Comparison of ENCODE assay signal across 24 cellular contexts in genomic region chr15:66844041-66844746, GRCh38.
DNase-seq lines count a peak whose midpoint lies in the region; ATAC-seq, FAIRE-seq and TF ChIP-seq lines count a peak whose summit lies in the region.
"Had no signal": no experiment of that assay in that cellular context is flagged by ENCODE, and none has a peak within 500 bp of the region (broad histone marks: within the 10 kb centered on the region; RNA-seq: fewer than 3 reads in every experiment).

No MANE protein-coding gene starts in this region.

- CTCF ChIA-PET in K562 (lab: Yijun Ruan, JAX; ENCODE audit: low intra/inter-chr PET ratio) (no interaction called here), T-cell (lab: Charles Lee) (interaction anchor here in 1 of 2 donors (0.6 kb wide), 1 partner anchor 243 kb away, joined by 3 read pairs; no protein-coding TSS in a partner anchor)

- H3K4me3 ChIP-seq in right atrium auricular region (no peak overlapping the region), K562 (no peak overlapping the region), upper lobe of right lung (no peak overlapping the region)
- H3K4me3 ChIP-seq: SJCRH30, stomach had no signal

- H3K27me3 ChIP-seq in right atrium auricular region (no peaks in the 10 kb centered on the region), K562 (ENCODE audit: control insufficient read depth in 2 of 2, insufficient read depth in 2 of 2, low read length in 2 of 2) (no peaks in the 10 kb centered on the region), upper lobe of right lung (no peaks in the 10 kb centered on the region)
- H3K27me3 ChIP-seq: SJCRH30, stomach had no signal

- H3K36me3 ChIP-seq in right atrium auricular region (no peaks in the 10 kb centered on the region), K562 (ENCODE audit: control insufficient read depth, insufficient read depth, low read length) (no peaks in the 10 kb centered on the region), upper lobe of right lung (no peaks in the 10 kb centered on the region)
- H3K36me3 ChIP-seq: esophagus squamous epithelium, SJCRH30, stomach had no signal

- no peak for TF ChIP-seq EP300 in K562 (IDR thresholded peaks at IDR 0.05; ENCODE audit: low read length)

- DNase-seq in right atrium auricular region (ENCODE audit: low spot score): no peak
- DNase-seq in Right ventricle myocardium superior: no peak
- DNase-seq in K562 (ENCODE audit: extremely low read depth in 1 of 4, low spot score in 3 of 4): no peak
- DNase-seq in nephron progenitor cell: no peak
- peak; percentile 54 for DNase-seq in upper lobe of right lung
- DNase-seq in NCI-H2081 treated with DMSO at 0.1 percent for 48 hours (lab: John Stamatoyannopoulos, UW): no peak
- no peak for DNase-seq in T-cell
- DNase-seq: CD4-positive, alpha-beta T cell; esophagus squamous epithelium; HCEC 1CT; NCI-H1436; NCI-H2171; NCI-H526 treated with DMSO at 0.1 percent for 48 hours; SJCRH30; small intestine; stimulated activated CD4-positive, alpha-beta T cell treated with anti-CD3 and anti-CD28 coated beads, Interleukin-4, amount 100 ng/mL, for 1 hour; stomach; T-helper 2 cell had no signal

- 0 out of 2 replicates have a peak, but pooled peaks cover 4% of the 10 kb centered on the region for H4K20me1 ChIP-seq in K562 (replicated peaks; ENCODE audit: control insufficient read depth, insufficient read depth, low read length)

- H3K4me1 ChIP-seq in right atrium auricular region (peaks cover 0 to 40% of the 10 kb centered on the region in 2 donors), K562 (replicated peaks in 1 of 2; ENCODE audit: control insufficient read depth in 2 of 2, insufficient read depth in 2 of 2, low read length in 2 of 2) (peaks cover 5 to 14% of the 10 kb centered on the region in 2 experiments; a peak in 3 of 5 replicates), upper lobe of right lung (peaks cover 36% of the 10 kb centered on the region)
- H3K4me1 ChIP-seq: SJCRH30 had no signal

- intact Hi-C loops in Right ventricle myocardium superior (cut with DNase I): no loop called here
- intact Hi-C loops in K562 (cut with micrococcal nuclease): no loop called here
- intact Hi-C loops in upper lobe of right lung (cut with DNase I): no loop called here

- H3K4me3 Mint-ChIP-seq in nephron progenitor cell (peak overlapping the region; percentile 50), T-cell (peak overlapping the region in 1 of 3 donors; percentile 65)
- H3K4me3 Mint-ChIP-seq: CD4-positive, alpha-beta T cell; central memory CD8-positive, alpha-beta T cell had no signal

- H3K9me3 Mint-ChIP-seq in nephron progenitor cell (no peaks in the 10 kb centered on the region), T-cell (no peaks in the 10 kb centered on the region)
- H3K9me3 Mint-ChIP-seq: CD4-positive, alpha-beta T cell; central memory CD8-positive, alpha-beta T cell had no signal

- no peak overlapping the region for H3K27ac Mint-ChIP-seq in nephron progenitor cell
- no peak overlapping the region for H3K27ac Mint-ChIP-seq in T-cell
- H3K27ac Mint-ChIP-seq: CD4-positive, alpha-beta T cell had no signal

- TF ChIP-seq RAD21 in K562 (CRISPR knock-in tag; conservative IDR thresholded peaks at IDR 0.05 in 1 of 2, IDR thresholded peaks at IDR 0.05 in 1 of 2): no peak

- TF ChIP-seq POLR2A in K562 (conservative IDR thresholded peaks at IDR 0.05): no peak

- H3K9me1 ChIP-seq in K562 (ENCODE audit: control insufficient read depth, insufficient read depth, low read length): no peaks in the 10 kb centered on the region

- TF ChIP-seq CTCF in right atrium auricular region (IDR thresholded peaks at IDR 0.05): no peak
- no peak for TF ChIP-seq CTCF in K562 (IDR thresholded peaks at IDR 0.05 in 2 of 3, conservative IDR thresholded peaks at IDR 0.05 in 1 of 3; ENCODE audit: insufficient read depth in 2 of 3, low read depth in 1 of 3, low read length in 3 of 3)
- no peak for TF ChIP-seq CTCF in nephron progenitor cell (IDR thresholded peaks at IDR 0.05)
- no peak for TF ChIP-seq CTCF in upper lobe of right lung (IDR thresholded peaks at IDR 0.05)

- H3K4me2 ChIP-seq in K562 (ENCODE audit: insufficient read depth, low read length): no peak overlapping the region

- ATAC-seq in Right ventricle myocardium superior (ENCODE audit: poor library complexity): no peak
- no peak for ATAC-seq in K562
- no peak for ATAC-seq in upper lobe of right lung
- no peak for ATAC-seq in GM18907 (IDR thresholded peaks at IDR 0.05; ENCODE audit: unreplicated experiment)
- ATAC-seq in T-cell (replicated peaks in 1 of 4): no peak
- ATAC-seq: activated CD4-positive, CD25-positive, alpha-beta regulatory T cell treated with anti-CD3 and anti-CD28 coated beads, Interleukin-2, amount 50 U/mL, for 24 hours; left lobe of liver had no signal

- H3K9me3 ChIP-seq in right atrium auricular region (no peaks in the 10 kb centered on the region), K562 (replicated peaks; ENCODE audit: control insufficient read depth, insufficient read depth, low read depth, low read length) (no peaks in the 10 kb centered on the region), upper lobe of right lung (no peaks in the 10 kb centered on the region)
- H3K9me3 ChIP-seq: esophagus squamous epithelium, SJCRH30, stomach had no signal

- H3K4me1 Mint-ChIP-seq in nephron progenitor cell (peaks cover 24% of the 10 kb centered on the region), T-cell (peaks cover 3 to 14% (median 9%) of the 10 kb centered on the region in 3 donors)
- H3K4me1 Mint-ChIP-seq: central memory CD8-positive, alpha-beta T cell had no signal

- in situ Hi-C loops in K562 (cut with MboI): no loop called here

- H3K79me2 ChIP-seq in K562 (ENCODE audit: control insufficient read depth, insufficient read depth, low read length): no peaks in the 10 kb centered on the region
- H3K79me2 ChIP-seq: parathyroid adenoma had no signal

- H3K27ac ChIP-seq in right atrium auricular region: peak overlapping the region; percentile 40 to 90
- H3K27ac ChIP-seq in K562 (ENCODE audit: extremely low read depth, low read depth, low read length): no peak overlapping the region
- H3K27ac ChIP-seq in upper lobe of right lung: no peak overlapping the region
- H3K27ac ChIP-seq: parathyroid adenoma, SJCRH30 had no signal

- 66% methylated on average over 6 of the region's 8 CpGs for WGBS in K562 (ENCODE audit: insufficient coverage, low coverage, missing lambda C conversion rate)

- no peak overlapping the region for H3K9ac ChIP-seq in K562 (ENCODE audit: insufficient read depth in 1 of 2, low read depth in 2 of 2, low read length in 2 of 2)
- H3K9ac ChIP-seq: parathyroid adenoma had no signal

- POLR2A ChIA-PET in K562 (lab: Yijun Ruan, JAX): interaction anchor here (0.6 to 2.3 kb wide), 5 partner anchors 9 to 351 kb away, joined by 3 to 6 read pairs (median 3); no protein-coding TSS in a partner anchor
- POLR2A ChIA-PET in T-cell (lab: Charles Lee): no interaction called here

- no TSS peak for BruUV-seq in K562 (replicated peaks; lab: Mats Ljungman, UMichigan)

- H3K36me3 Mint-ChIP-seq in nephron progenitor cell (ENCODE audit: low read depth) (no peaks in the 10 kb centered on the region), T-cell (no peaks in the 10 kb centered on the region)

- H3K27me3 Mint-ChIP-seq in nephron progenitor cell (ENCODE audit: low read depth, poor library complexity): peaks cover 54% of the 10 kb centered on the region
- H3K27me3 Mint-ChIP-seq in T-cell: peaks cover 42 to 52% of the 10 kb centered on the region in 2 donors

- no peak for FAIRE-seq in K562 (lab: Jason Lieb, UNC)
- FAIRE-seq: GM12892, small intestine had no signal

- H2AFZ ChIP-seq in K562 (ENCODE audit: low read depth, low read length): no peak overlapping the region
- H2AFZ ChIP-seq: parathyroid adenoma had no signal

TF ChIP-seq in K562, 482 proteins besides CTCF, POLR2A, EP300 and RAD21 (continues in another document):
- no peak for TF ChIP-seq ETS1 (conservative IDR thresholded peaks at IDR 0.05; ENCODE audit: control insufficient read depth, low read depth, low read length)
- no peak for TF ChIP-seq E2F8 (IDR thresholded peaks at IDR 0.05; ENCODE audit: low read depth, partially characterized antibody)
- TF ChIP-seq RFX5 (IDR thresholded peaks at IDR 0.05; ENCODE audit: low read depth, low read length): no peak
- TF ChIP-seq RBM25 (IDR thresholded peaks at IDR 0.05; ENCODE audit: low read depth, low read length, severe bottlenecking): peak; percentile 63
- TF ChIP-seq KDM1A (IDR thresholded peaks at IDR 0.05): peak in 1 of 2 experiments; percentile 60; a peak in 2 of 4 replicates

Comparison
In these comparisons a context has a peak if more than half of its experiments do, and no peak if none do; other contexts are left out.
1. H3K27ac ChIP-seq: peak in right atrium auricular region (2 of 2); none in K562 (single experiment) and upper lobe of right lung (single experiment).